ENCODE assay signal across 8 cellular contexts in the genomic region with DNA sequence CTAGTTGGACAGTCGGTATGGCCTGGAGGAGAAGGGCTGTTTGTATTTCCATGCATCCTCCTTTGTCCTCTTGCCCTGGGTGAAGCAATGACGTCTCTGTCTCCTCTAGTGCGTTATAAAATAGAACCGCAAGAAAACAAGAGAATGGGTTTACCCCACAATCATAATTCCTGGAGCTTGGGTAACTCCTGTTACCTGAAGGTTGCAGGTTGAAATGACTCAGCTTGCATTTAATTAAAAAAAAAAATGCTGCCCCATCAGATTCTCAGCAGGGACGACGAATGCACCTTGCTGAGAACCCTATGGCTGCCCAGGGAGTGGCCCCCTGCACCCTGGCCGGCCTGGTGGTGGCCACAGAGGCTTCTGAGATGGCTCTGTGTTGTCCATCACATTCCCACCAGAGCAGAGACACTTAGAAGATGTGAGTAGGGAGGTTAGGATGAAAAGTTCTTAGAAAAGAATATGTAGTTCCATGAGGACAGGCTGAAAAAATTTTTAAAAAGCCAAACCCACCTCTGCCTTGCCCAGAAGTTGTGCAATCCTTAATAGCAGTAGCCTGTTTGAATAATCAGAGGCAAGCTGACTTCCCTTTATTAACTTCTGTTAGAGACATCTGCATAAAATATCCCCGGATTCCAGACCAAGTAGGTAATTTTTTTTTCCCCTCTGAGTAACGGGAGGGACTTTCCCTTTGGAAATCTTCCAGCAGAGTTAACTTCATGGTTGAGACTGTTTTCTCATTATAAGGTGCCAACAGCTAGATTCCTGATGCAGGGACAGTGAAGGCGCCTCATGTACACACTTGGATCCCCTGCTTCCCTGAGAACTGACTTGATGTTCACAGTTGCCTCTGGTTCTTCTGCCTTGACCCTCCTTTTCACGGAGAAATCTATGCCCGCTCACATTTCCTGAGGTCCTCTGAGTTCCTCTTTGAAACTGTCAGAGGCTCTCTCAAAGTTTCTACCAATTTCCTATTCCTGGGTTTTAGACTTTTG.
DNase-seq lines count a peak whose midpoint lies in the region; ATAC-seq, FAIRE-seq and TF ChIP-seq lines count a peak whose summit lies in the region.

No MANE protein-coding gene starts in this region.

- H3K9ac ChIP-seq in HUES48 (ENCODE audit: low read depth, low read length), result no peak overlapping the region

- peak overlapping the region; percentile 66 to 84 for H3K4me3 Mint-ChIP-seq in stimulated activated naive B cell treated with anti-CD40 and anti-IgM and Interleukin-4, amounts not matched to agents 10 μg/mL and 1 μg/mL and 100 μg/mL, for 72 hours

- H3K4me1 Mint-ChIP-seq in stimulated activated naive B cell treated with anti-CD40 and anti-IgM and Interleukin-4, amounts not matched to agents 10 μg/mL and 1 μg/mL and 100 μg/mL, for 72 hours, result peaks cover 59 to 78% of the 10 kb centered on the region in 2 donors

- H3K27me3 Mint-ChIP-seq in stimulated activated naive B cell treated with anti-CD40 and anti-IgM and Interleukin-4, amounts not matched to agents 10 μg/mL and 1 μg/mL and 100 μg/mL, for 72 hours, result no peaks in the 10 kb centered on the region

- peak overlapping the region; percentile 61 for H3K27ac ChIP-seq in HUES48 (ENCODE audit: low read depth, low read length)
- peak overlapping the region; percentile 46 to 49 for H3K27ac ChIP-seq in ascending aorta

- POLR2A ChIA-PET in AG04449 (lab: Yijun Ruan, JAX), result interaction anchor here (0.7 kb wide), 1 partner anchor 24 kb away, joined by 3 read pairs; no protein-coding TSS in a partner anchor

- TF ChIP-seq CTCF in AG04449 (IDR thresholded peaks at IDR 0.05; ENCODE audit: insufficient read depth, low read length, missing control alignments) (no peak), ascending aorta (IDR thresholded peaks at IDR 0.05) (no peak)

- H3K27me3 ChIP-seq in HUES48 (ENCODE audit: control insufficient read depth, insufficient read depth, low read length) (no peaks in the 10 kb centered on the region), ascending aorta (no peaks in the 10 kb centered on the region)

- no peaks in the 10 kb centered on the region for H3K36me3 ChIP-seq in HUES48 (ENCODE audit: control insufficient read depth, insufficient read depth, low read length)
- H3K36me3 ChIP-seq in ascending aorta, result peaks cover 0 to 3% of the 10 kb centered on the region in 2 donors

- DNase-seq in AG04449 (ENCODE audit: low read depth, low spot score) (peak; percentile 85), ascending aorta (ENCODE audit: low spot score in 2 of 2) (peak in 1 of 2 donors; percentile 61)
- peak; percentile 29 for DNase-seq in stimulated activated naive B cell treated with anti-CD40 and anti-IgM and Interleukin-4, amounts not matched to agents 10 μg/mL and 1 μg/mL and 100 μg/mL, for 72 hours
- DNase-seq in effector CD4-positive, alpha-beta T cell, result no peak
- DNase-seq in stimulated activated CD4-positive, alpha-beta T cell treated with anti-CD3 and anti-CD28 coated beads, Interleukin-12 subunit alpha, Interleukin-12 subunit beta, amount 100 ng/mL, for 4 hours, result no peak

- H3K4me1 ChIP-seq in HUES48 (ENCODE audit: control insufficient read depth, insufficient read depth, low read length) (peaks cover 11% of the 10 kb centered on the region), ascending aorta (peaks cover 7 to 22% of the 10 kb centered on the region in 2 donors)

- CTCF ChIA-PET in AG04449 (lab: Yijun Ruan, JAX), result interaction anchor here (1.2 to 1.6 kb wide), 4 partner anchors 14 to 228 kb away, joined by 3 to 4 read pairs (median 4); a partner anchor contains a TSS

- H3K27ac Mint-ChIP-seq in stimulated activated naive B cell treated with anti-CD40 and anti-IgM and Interleukin-4, amounts not matched to agents 10 μg/mL and 1 μg/mL and 100 μg/mL, for 72 hours, result peak overlapping the region; percentile 98

- no peaks in the 10 kb centered on the region for H3K9me3 ChIP-seq in HUES48 (ENCODE audit: control insufficient read depth, insufficient read depth, low read length)
- no peaks in the 10 kb centered on the region for H3K9me3 ChIP-seq in ascending aorta

- intact Hi-C loops in ascending aorta (cut with DNase I), result no loop called here

- no peaks in the 10 kb centered on the region for H3K9me3 Mint-ChIP-seq in stimulated activated naive B cell treated with anti-CD40 and anti-IgM and Interleukin-4, amounts not matched to agents 10 μg/mL and 1 μg/mL and 100 μg/mL, for 72 hours

- H3K4me3 ChIP-seq in AG04449 (ENCODE audit: low read depth, low read length), result no peak overlapping the region
- no peak overlapping the region for H3K4me3 ChIP-seq in HUES48 (ENCODE audit: low read depth, low read length)
- H3K4me3 ChIP-seq in ascending aorta, result peak overlapping the region in 1 of 2 donors; percentile 23

- peaks cover 48 to 76% of the 10 kb centered on the region in 2 donors for H3K36me3 Mint-ChIP-seq in stimulated activated naive B cell treated with anti-CD40 and anti-IgM and Interleukin-4, amounts not matched to agents 10 μg/mL and 1 μg/mL and 100 μg/mL, for 72 hours

- ATAC-seq in stimulated activated naive B cell treated with anti-CD40 and anti-IgM and Interleukin-4, amounts not matched to agents 10 μg/mL and 1 μg/mL and 100 μg/mL, for 72 hours (replicated peaks), result peak; percentile 44 to 54
- ATAC-seq in GM21526 (IDR thresholded peaks at IDR 0.05; ENCODE audit: low FRiP score, unreplicated experiment), result no peak

- peak; percentile 9 for FAIRE-seq in islet of Langerhans (lab: Jason Lieb, UNC)

Comparison
In these comparisons a context has a peak if more than half of its experiments do, and no peak if none do; other contexts are left out.
1. DNase-seq: peak in AG04449 (single experiment) and stimulated activated naive B cell treated with anti-CD40 and anti-IgM and Interleukin-4, amounts not matched to agents 10 μg/mL and 1 μg/mL and 100 μg/mL, for 72 hours (single experiment); none in effector CD4-positive, alpha-beta T cell (single experiment) and stimulated activated CD4-positive, alpha-beta T cell treated with anti-CD3 and anti-CD28 coated beads, Interleukin-12 subunit alpha, Interleukin-12 subunit beta, amount 100 ng/mL, for 4 hours (single experiment).